Comparison of ENCODE assay signal across 38 cellular contexts in the genomic region with DNA sequence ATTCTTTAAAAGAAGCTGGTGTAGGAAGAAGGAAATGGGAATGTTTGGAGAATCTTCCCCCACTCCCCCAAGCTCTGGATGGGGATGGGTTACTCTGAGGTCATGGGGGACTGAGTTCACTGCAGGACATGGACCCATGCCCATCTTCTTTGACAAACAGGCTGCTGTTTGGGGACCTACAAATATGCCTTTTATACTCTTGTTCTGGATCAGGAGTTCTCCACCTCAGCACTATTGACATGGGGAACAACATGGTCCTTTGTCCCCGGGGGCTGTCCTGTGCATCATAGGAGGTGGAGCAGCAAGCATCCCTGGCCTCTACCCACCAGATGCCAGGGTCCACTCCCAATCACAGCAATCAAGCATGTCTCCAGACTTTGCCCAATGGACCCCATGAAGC.
"Had no signal": no experiment of that assay in that cellular context is flagged by ENCODE, and none has a peak within 500 bp of the region (broad histone marks: within the 10 kb centered on the region; RNA-seq: fewer than 3 reads in every experiment).

No MANE protein-coding gene starts in this region.

- DNase-seq: activated B cell treated with CpG ODN at 0.5 μM for 24 hours; activated CD4-positive, alpha-beta memory T cell treated with anti-CD3 and anti-CD28 coated beads, Interleukin-2, amount 10 ng/mL, durations not matched to agents 7 days and 5 days; activated CD4-positive, alpha-beta T cell treated with anti-CD3 and anti-CD28 coated beads for 4 hours; activated CD4-positive, alpha-beta T cell treated with anti-CD3 and anti-CD28 coated beads, Interleukin-2, amount 50 U/mL, for 1 hour; activated CD4-positive, CD25-positive, alpha-beta regulatory T cell treated with anti-CD3 and anti-CD28 coated beads, Interleukin-2, amount 50 U/mL, for 72 hours; activated gamma-delta T cell; activated naive CD4-positive, alpha-beta T cell treated with Interleukin-2 at 50 U/mL for 16 hours; activated naive CD8-positive, alpha-beta T cell treated with anti-CD3 and anti-CD28 coated beads, Interleukin-2, amount 10 ng/mL, durations not matched to agents 7 days and 5 days; activated T-cell treated with anti-CD3 and anti-CD28 coated beads, Interleukin-2, amount 50 U/mL, for 1 hour; activated T-cell treated with anti-CD3 and anti-CD28 coated beads, Interleukin-2, amount 50 U/mL, for 72 hours; MM.1S; MV-4-11; NCI-H1092; NCI-H1436 treated with DMSO at 0.1 percent for 48 hours; NCI-H187; NCI-H2029 treated with DMSO at 0.1 percent for 48 hours; NCI-H2107; NCI-H2171; NCI-H510A; NCI-H526; NCI-H748 treated with DMSO at 0.1 percent for 48 hours; NK-92 treated with Interleukin-12 subunit alpha and Interleukin-12 subunit beta, amount 100 ng/mL, for 24 hours; PC-3; Peyer's patch; RPMI8226; SHP77 treated with DMSO at 0.1 percent for 48 hours; SW 1271; T-helper 1 cell; T-helper 2 cell; T-helper 9 cell had no signal

- ATAC-seq: activated T-cell treated with anti-CD3 and anti-CD28 coated beads, Interleukin-2, amount 50 U/mL, for 72 hours; PC-3 had no signal

- H3K4me3 Mint-ChIP-seq: activated B cell treated with CpG ODN at 0.5 μM for 24 hours; activated CD4-positive, alpha-beta memory T cell treated with anti-CD3 and anti-CD28 coated beads, Interleukin-2, amount 10 ng/mL, durations not matched to agents 7 days and 5 days; activated naive CD4-positive, alpha-beta T cell treated with anti-CD3 and anti-CD28 coated beads, Interleukin-2, amount 50 U/mL, for 24 hours; activated naive CD8-positive, alpha-beta T cell treated with anti-CD3 and anti-CD28 coated beads, Interleukin-2, amount 10 ng/mL, durations not matched to agents 7 days and 5 days; activated T-cell treated with anti-CD3 and anti-CD28 coated beads, Interleukin-2, amount 50 U/mL, for 72 hours; central memory CD8-positive, alpha-beta T cell had no signal

- H3K36me3 Mint-ChIP-seq: activated naive CD4-positive, alpha-beta T cell treated with anti-CD3 and anti-CD28 coated beads, Interleukin-2, amount 50 U/mL, for 24 hours; activated naive CD8-positive, alpha-beta T cell treated with anti-CD3 and anti-CD28 coated beads, Interleukin-2, amount 10 ng/mL, durations not matched to agents 7 days and 5 days had no signal

- H3K27ac ChIP-seq: ascending aorta, cardiac muscle cell, KMS-11, Peyer's patch, SJSA1, VCaP had no signal

- H3K9me3 Mint-ChIP-seq: activated B cell treated with CpG ODN at 0.5 μM for 24 hours; activated CD4-positive, alpha-beta memory T cell treated with anti-CD3 and anti-CD28 coated beads, Interleukin-2, amount 10 ng/mL, durations not matched to agents 7 days and 5 days; activated naive CD4-positive, alpha-beta T cell treated with anti-CD3 and anti-CD28 coated beads, Interleukin-2, amount 50 U/mL, for 24 hours; activated naive CD8-positive, alpha-beta T cell treated with anti-CD3 and anti-CD28 coated beads, Interleukin-2, amount 10 ng/mL, durations not matched to agents 7 days and 5 days; activated T-helper 2 cell treated with anti-CD3 and anti-CD28 coated beads, Interferon-gamma antibody, Interleukin-2, Interleukin-4, amounts not matched to agents 10 μg/mL and 5 μg/mL and 100 μg/mL, durations not matched to agents 14 hours and 24 hours and 36 hours; central memory CD8-positive, alpha-beta T cell had no signal

- H3K27ac Mint-ChIP-seq: activated B cell treated with CpG ODN at 0.5 μM for 24 hours; activated CD4-positive, alpha-beta memory T cell treated with anti-CD3 and anti-CD28 coated beads, Interleukin-2, amount 10 ng/mL, durations not matched to agents 7 days and 5 days; activated naive CD4-positive, alpha-beta T cell treated with anti-CD3 and anti-CD28 coated beads, Interleukin-2, amount 50 U/mL, for 24 hours; activated naive CD8-positive, alpha-beta T cell treated with anti-CD3 and anti-CD28 coated beads, Interleukin-2, amount 10 ng/mL, durations not matched to agents 7 days and 5 days; activated T-cell treated with anti-CD3 and anti-CD28 coated beads, Interleukin-2, amount 50 U/mL, for 72 hours; activated T-helper 2 cell treated with anti-CD3 and anti-CD28 coated beads, Interferon-gamma antibody, Interleukin-2, Interleukin-4, amounts not matched to agents 10 μg/mL and 5 μg/mL and 100 μg/mL, durations not matched to agents 14 hours and 24 hours and 36 hours had no signal

- H3K27me3 Mint-ChIP-seq: activated CD4-positive, alpha-beta memory T cell treated with anti-CD3 and anti-CD28 coated beads, Interleukin-2, amount 10 ng/mL, durations not matched to agents 7 days and 5 days had no signal

- H3K4me1 Mint-ChIP-seq: activated naive CD4-positive, alpha-beta T cell treated with anti-CD3 and anti-CD28 coated beads, Interleukin-2, amount 50 U/mL, for 24 hours had no signal
